ENCODE assay signal across 1 cellular context in the genomic region with DNA sequence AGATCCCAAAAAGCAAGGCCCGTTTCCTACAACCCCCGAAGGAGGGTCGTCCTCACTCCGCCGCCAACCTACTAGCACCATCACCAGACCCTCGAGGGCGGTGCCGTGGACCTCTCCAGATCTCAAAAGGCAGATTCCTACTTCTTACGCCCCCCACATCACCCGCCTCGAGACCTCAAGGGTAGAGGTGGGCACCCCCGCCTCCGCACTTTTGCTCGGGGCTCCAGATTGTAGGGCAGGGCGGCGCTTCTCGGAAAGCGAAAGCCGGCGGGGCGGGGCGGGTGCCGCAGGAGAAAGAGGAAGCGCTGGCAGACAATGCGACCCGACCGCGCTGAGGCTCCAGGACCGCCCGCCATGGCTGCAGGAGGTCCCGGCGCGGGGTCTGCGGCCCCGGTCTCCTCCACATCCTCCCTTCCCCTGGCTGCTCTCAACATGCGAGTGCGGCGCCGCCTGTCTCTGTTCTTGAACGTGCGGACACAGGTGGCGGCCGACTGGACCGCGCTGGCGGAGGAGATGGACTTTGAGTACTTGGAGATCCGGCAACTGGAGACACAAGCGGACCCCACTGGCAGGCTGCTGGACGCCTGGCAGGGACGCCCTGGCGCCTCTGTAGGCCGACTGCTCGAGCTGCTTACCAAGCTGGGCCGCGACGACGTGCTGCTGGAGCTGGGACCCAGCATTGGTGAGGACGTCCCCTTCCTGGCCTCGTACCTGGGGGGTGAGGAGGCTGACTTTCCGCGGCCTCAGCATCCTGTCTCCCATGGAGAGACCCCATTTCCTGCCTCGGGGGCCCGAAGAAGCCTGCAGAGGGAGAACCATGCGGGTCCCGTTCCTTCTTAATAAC.
A peak's percentile ranks its signal among the peaks of the same experiment; 100 is the strongest.
TF ChIP-seq lines count a peak whose summit lies in the region.

A gene (plus strand): TSS at position 315 of the 844 bp plus-strand sequence. CDS start 40 bp downstream, at position 355.

TF ChIP-seq in HepG2, 621 proteins besides CTCF, POLR2A, EP300 and RAD21 (continued from another document and continues in another):
- TF ChIP-seq, protein P1, sequence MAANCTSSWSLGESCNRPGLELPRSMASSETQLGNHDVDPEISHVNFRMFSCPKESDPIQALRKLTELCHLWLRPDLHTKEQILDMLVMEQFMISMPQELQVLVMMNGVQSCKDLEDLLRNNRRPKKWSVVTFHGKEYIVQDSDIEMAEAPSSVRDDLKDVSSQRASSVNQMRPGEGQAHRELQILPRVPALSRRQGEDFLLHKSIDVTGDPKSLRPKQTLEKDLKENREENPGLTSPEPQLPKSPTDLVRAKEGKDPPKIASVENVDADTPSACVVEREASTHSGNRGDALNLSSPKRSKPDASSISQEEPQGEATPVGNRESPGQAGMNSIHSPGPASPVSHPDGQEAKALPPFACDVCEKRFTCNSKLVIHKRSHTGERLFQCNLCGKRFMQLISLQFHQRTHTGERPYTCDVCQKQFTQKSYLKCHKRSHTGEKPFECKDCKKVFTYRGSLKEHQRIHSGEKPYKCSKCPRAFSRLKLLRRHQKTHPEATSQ (CRISPR knock-in tag; IDR thresholded peaks at IDR 0.05; ENCODE audit: borderline replicate concordance), result no peak
- no peak for TF ChIP-seq IKZF4 (CRISPR knock-in tag; IDR thresholded peaks at IDR 0.05; ENCODE audit: borderline replicate concordance, low read depth, not compliant biosample characterization)
- TF ChIP-seq HDAC1 (CRISPR knock-in tag; IDR thresholded peaks at IDR 0.05), result peak; percentile 57; the same call in 1 of the 2 replicates
- no peak for TF ChIP-seq ATM (IDR thresholded peaks at IDR 0.05; ENCODE audit: borderline replicate concordance)
- 0 out of 2 replicates have a peak, but pooled peaks have one; percentile 63 for TF ChIP-seq ZNF747 (CRISPR knock-in tag; IDR thresholded peaks at IDR 0.05; ENCODE audit: borderline replicate concordance)
- TF ChIP-seq, protein P2, sequence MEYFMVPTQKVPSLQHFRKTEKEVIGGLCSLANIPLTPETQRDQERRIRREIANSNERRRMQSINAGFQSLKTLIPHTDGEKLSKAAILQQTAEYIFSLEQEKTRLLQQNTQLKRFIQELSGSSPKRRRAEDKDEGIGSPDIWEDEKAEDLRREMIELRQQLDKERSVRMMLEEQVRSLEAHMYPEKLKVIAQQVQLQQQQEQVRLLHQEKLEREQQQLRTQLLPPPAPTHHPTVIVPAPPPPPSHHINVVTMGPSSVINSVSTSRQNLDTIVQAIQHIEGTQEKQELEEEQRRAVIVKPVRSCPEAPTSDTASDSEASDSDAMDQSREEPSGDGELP (IDR thresholded peaks at IDR 0.05; ENCODE audit: borderline replicate concordance, low read depth), result peak; percentile 17; the same call in 1 of the 2 replicates
- TF ChIP-seq ISX (CRISPR knock-in tag; conservative IDR thresholded peaks at IDR 0.05), result no peak; the same call in 1 of the 2 replicates
- no peak for TF ChIP-seq LCORL (IDR thresholded peaks at IDR 0.05)
- TF ChIP-seq LCORL (CRISPR knock-in tag; IDR thresholded peaks at IDR 0.05), result peak; percentile 72
- TF ChIP-seq ZSCAN20 (CRISPR knock-in tag; IDR thresholded peaks at IDR 0.05; ENCODE audit: borderline replicate concordance), result 0 out of 2 replicates have a peak, but pooled peaks have one; percentile 33
- no peak for TF ChIP-seq NR2F6 (IDR thresholded peaks at IDR 0.05)
- no peak for TF ChIP-seq NR2F6 (CRISPR knock-in tag; IDR thresholded peaks at IDR 0.05)
- peak; percentile 54; the same call in 1 of the 2 replicates for TF ChIP-seq ZMYM4 (CRISPR knock-in tag; IDR thresholded peaks at IDR 0.05)
- TF ChIP-seq HDAC2 (CRISPR knock-in tag; IDR thresholded peaks at IDR 0.05), result peak; percentile 72
- no peak for TF ChIP-seq ZNF33A (CRISPR knock-in tag; IDR thresholded peaks at IDR 0.05; ENCODE audit: borderline replicate concordance)
- no peak for TF ChIP-seq EEA1 (CRISPR knock-in tag; IDR thresholded peaks at IDR 0.05; ENCODE audit: borderline replicate concordance)
- TF ChIP-seq, protein P3, sequence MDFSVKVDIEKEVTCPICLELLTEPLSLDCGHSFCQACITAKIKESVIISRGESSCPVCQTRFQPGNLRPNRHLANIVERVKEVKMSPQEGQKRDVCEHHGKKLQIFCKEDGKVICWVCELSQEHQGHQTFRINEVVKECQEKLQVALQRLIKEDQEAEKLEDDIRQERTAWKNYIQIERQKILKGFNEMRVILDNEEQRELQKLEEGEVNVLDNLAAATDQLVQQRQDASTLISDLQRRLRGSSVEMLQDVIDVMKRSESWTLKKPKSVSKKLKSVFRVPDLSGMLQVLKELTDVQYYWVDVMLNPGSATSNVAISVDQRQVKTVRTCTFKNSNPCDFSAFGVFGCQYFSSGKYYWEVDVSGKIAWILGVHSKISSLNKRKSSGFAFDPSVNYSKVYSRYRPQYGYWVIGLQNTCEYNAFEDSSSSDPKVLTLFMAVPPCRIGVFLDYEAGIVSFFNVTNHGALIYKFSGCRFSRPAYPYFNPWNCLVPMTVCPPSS (IDR thresholded peaks at IDR 0.05), result no peak
- peak; percentile 63; the same call in 1 of the 2 replicates for TF ChIP-seq ISL2 (CRISPR knock-in tag; IDR thresholded peaks at IDR 0.05)
- TF ChIP-seq TAF15 (IDR thresholded peaks at IDR 0.05; ENCODE audit: low read depth, low read length, poor library complexity, severe bottlenecking), result no peak
- TF ChIP-seq, protein P4, sequence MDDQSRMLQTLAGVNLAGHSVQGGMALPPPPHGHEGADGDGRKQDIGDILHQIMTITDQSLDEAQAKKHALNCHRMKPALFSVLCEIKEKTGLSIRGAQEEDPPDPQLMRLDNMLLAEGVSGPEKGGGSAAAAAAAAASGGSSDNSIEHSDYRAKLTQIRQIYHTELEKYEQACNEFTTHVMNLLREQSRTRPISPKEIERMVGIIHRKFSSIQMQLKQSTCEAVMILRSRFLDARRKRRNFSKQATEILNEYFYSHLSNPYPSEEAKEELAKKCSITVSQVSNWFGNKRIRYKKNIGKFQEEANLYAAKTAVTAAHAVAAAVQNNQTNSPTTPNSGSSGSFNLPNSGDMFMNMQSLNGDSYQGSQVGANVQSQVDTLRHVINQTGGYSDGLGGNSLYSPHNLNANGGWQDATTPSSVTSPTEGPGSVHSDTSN (CRISPR knock-in tag; IDR thresholded peaks at IDR 0.05; ENCODE audit: borderline replicate concordance), result no peak
- peak; percentile 82 for TF ChIP-seq ZFX (CRISPR knock-in tag; IDR thresholded peaks at IDR 0.05; ENCODE audit: low read depth)
- TF ChIP-seq, protein P5, sequence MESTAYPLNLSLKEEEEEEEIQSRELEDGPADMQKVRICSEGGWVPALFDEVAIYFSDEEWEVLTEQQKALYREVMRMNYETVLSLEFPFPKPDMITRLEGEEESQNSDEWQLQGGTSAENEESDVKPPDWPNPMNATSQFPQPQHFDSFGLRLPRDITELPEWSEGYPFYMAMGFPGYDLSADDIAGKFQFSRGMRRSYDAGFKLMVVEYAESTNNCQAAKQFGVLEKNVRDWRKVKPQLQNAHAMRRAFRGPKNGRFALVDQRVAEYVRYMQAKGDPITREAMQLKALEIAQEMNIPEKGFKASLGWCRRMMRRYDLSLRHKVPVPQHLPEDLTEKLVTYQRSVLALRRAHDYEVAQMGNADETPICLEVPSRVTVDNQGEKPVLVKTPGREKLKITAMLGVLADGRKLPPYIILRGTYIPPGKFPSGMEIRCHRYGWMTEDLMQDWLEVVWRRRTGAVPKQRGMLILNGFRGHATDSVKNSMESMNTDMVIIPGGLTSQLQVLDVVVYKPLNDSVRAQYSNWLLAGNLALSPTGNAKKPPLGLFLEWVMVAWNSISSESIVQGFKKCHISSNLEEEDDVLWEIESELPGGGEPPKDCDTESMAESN (CRISPR knock-in tag; conservative IDR thresholded peaks at IDR 0.05), result peak; percentile 63; the same call in 1 of the 2 replicates
- no peak; the same call in 1 of the 2 replicates for TF ChIP-seq ZNF709 (CRISPR knock-in tag; IDR thresholded peaks at IDR 0.05)
- TF ChIP-seq ZNF720 (CRISPR knock-in tag; IDR thresholded peaks at IDR 0.05), result no peak
- no peak for TF ChIP-seq ZFP36L2 (CRISPR knock-in tag; IDR thresholded peaks at IDR 0.05)
- TF ChIP-seq, protein P6, sequence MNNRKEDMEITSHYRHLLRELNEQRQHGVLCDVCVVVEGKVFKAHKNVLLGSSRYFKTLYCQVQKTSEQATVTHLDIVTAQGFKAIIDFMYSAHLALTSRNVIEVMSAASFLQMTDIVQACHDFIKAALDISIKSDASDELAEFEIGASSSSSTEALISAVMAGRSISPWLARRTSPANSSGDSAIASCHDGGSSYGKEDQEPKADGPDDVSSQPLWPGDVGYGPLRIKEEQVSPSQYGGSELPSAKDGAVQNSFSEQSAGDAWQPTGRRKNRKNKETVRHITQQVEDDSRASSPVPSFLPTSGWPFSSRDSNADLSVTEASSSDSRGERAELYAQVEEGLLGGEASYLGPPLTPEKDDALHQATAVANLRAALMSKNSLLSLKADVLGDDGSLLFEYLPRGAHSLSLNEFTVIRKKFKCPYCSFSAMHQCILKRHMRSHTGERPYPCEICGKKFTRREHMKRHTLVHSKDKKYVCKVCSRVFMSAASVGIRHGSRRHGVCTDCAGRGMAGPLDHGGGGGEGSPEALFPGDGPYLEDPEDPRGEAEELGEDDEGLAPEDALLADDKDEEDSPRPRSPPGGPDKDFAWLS (CRISPR knock-in tag; IDR thresholded peaks at IDR 0.05; ENCODE audit: borderline replicate concordance), result no peak
- TF ChIP-seq ZNF264 (CRISPR knock-in tag; IDR thresholded peaks at IDR 0.05), result 0 out of 2 replicates have a peak, but pooled peaks have one; percentile 10
- TF ChIP-seq, protein P7, sequence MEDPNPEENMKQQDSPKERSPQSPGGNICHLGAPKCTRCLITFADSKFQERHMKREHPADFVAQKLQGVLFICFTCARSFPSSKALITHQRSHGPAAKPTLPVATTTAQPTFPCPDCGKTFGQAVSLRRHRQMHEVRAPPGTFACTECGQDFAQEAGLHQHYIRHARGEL (CRISPR knock-in tag; IDR thresholded peaks at IDR 0.05), result no peak
- TF ChIP-seq MXI1 (IDR thresholded peaks at IDR 0.05; ENCODE audit: borderline replicate concordance, low read depth, low read length), result peak; percentile 62; the same call in 1 of the 3 replicates
- TF ChIP-seq ELF3 (CRISPR knock-in tag; IDR thresholded peaks at IDR 0.05), result peak; percentile 81; the same call in 1 of the 2 replicates
- TF ChIP-seq JUND (CRISPR knock-in tag; IDR thresholded peaks at IDR 0.05), result 0 out of 2 replicates have a peak, but pooled peaks have one; percentile 28
- no peak for TF ChIP-seq ZSCAN9 (CRISPR knock-in tag; IDR thresholded peaks at IDR 0.05; ENCODE audit: borderline replicate concordance)
- TF ChIP-seq, protein P8, sequence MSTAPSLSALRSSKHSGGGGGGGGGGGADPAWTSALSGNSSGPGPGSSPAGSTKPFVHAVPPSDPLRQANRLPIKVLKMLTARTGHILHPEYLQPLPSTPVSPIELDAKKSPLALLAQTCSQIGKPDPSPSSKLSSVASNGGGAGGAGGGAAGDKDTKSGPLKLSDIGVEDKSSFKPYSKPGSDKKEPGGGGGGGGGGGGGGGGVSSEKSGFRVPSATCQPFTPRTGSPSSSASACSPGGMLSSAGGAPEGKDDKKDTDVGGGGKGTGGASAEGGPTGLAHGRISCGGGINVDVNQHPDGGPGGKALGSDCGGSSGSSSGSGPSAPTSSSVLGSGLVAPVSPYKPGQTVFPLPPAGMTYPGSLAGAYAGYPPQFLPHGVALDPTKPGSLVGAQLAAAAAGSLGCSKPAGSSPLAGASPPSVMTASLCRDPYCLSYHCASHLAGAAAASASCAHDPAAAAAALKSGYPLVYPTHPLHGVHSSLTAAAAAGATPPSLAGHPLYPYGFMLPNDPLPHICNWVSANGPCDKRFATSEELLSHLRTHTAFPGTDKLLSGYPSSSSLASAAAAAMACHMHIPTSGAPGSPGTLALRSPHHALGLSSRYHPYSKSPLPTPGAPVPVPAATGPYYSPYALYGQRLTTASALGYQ (CRISPR knock-in tag; IDR thresholded peaks at IDR 0.05), result 0 out of 2 replicates have a peak, but pooled peaks have one; percentile 23
- TF ChIP-seq GATAD1 (CRISPR knock-in tag; IDR thresholded peaks at IDR 0.05), result 0 out of 2 replicates have a peak, but pooled peaks have one; percentile 2
- TF ChIP-seq RXRB (CRISPR knock-in tag; IDR thresholded peaks at IDR 0.05; ENCODE audit: borderline replicate concordance), result peak; percentile 26
- no peak for TF ChIP-seq ZBTB21 (CRISPR knock-in tag; IDR thresholded peaks at IDR 0.05)
- no peak for TF ChIP-seq RARG (CRISPR knock-in tag; IDR thresholded peaks at IDR 0.05; ENCODE audit: low read depth)
- TF ChIP-seq BHLHE40 (IDR thresholded peaks at IDR 0.05; ENCODE audit: low read length), result peak; percentile 17; the same call in 1 of the 2 replicates
- 0 out of 2 replicates have a peak, but pooled peaks have one; percentile 63 for TF ChIP-seq TP53 (CRISPR knock-in tag; conservative IDR thresholded peaks at IDR 0.05)
- peak; percentile 69 for TF ChIP-seq PHF20 (CRISPR knock-in tag; IDR thresholded peaks at IDR 0.05)
- peak; percentile 55; the same call in 1 of the 2 replicates for TF ChIP-seq ZNF335 (CRISPR knock-in tag; IDR thresholded peaks at IDR 0.05)
- TF ChIP-seq SMYD3 (CRISPR knock-in tag; IDR thresholded peaks at IDR 0.05), result no peak
- TF ChIP-seq KMT2A (CRISPR knock-in tag; IDR thresholded peaks at IDR 0.05), result peak; percentile 76; the same call in 1 of the 2 replicates
- TF ChIP-seq NR3C1 (CRISPR knock-in tag; IDR thresholded peaks at IDR 0.05), result no peak
- TF ChIP-seq ZBTB38 (CRISPR knock-in tag; IDR thresholded peaks at IDR 0.05), result peak; percentile 50; the same call in 1 of the 2 replicates
- TF ChIP-seq ZNF331 (CRISPR knock-in tag; IDR thresholded peaks at IDR 0.05), result 0 out of 2 replicates have a peak, but pooled peaks have one; percentile 1
- TF ChIP-seq ZNF431 (CRISPR knock-in tag; IDR thresholded peaks at IDR 0.05; ENCODE audit: borderline replicate concordance, low read depth), result peak; percentile 54; the same call in 1 of the 2 replicates
- peak; percentile 37; the same call in 1 of the 2 replicates for TF ChIP-seq ETV5 (CRISPR knock-in tag; IDR thresholded peaks at IDR 0.05; ENCODE audit: borderline replicate concordance)
- 0 out of 2 replicates have a peak, but pooled peaks have one; percentile 3 for TF ChIP-seq TBX2 (CRISPR knock-in tag; IDR thresholded peaks at IDR 0.05; ENCODE audit: borderline replicate concordance)
